ENCODE assay signal across 1 cellular context in genomic region chr2:152335851-152336102, GRCh38.
TF ChIP-seq lines count a peak whose summit lies in the region.

No MANE protein-coding gene starts in this region.

TF ChIP-seq in HepG2, 621 proteins besides CTCF, POLR2A, EP300 and RAD21 (continued from another document):
- 0 out of 2 replicates have a peak, but pooled peaks have one; percentile 10 for TF ChIP-seq MAZ (IDR thresholded peaks at IDR 0.05; ENCODE audit: borderline replicate concordance, low read depth, low read length)
- TF ChIP-seq MAZ (CRISPR knock-in tag; IDR thresholded peaks at IDR 0.05; ENCODE audit: low read depth) = no peak
- 0 out of 2 replicates have a peak, but pooled peaks have one; percentile 2 for TF ChIP-seq AFF4 (CRISPR knock-in tag; IDR thresholded peaks at IDR 0.05)
- TF ChIP-seq AGO2 (optimal IDR thresholded peaks at IDR 0.05; ENCODE audit: low read depth, low read length) = peak; percentile 70
- no peak for TF ChIP-seq HINFP (CRISPR knock-in tag; IDR thresholded peaks at IDR 0.05; ENCODE audit: low read depth)
- peak; percentile 40 for TF ChIP-seq MAX (IDR thresholded peaks at IDR 0.05)
- TF ChIP-seq ZNF841 (CRISPR knock-in tag; IDR thresholded peaks at IDR 0.05; ENCODE audit: borderline replicate concordance) = no peak
- TF ChIP-seq ZFAT (CRISPR knock-in tag; conservative IDR thresholded peaks at IDR 0.05) = no peak
- TF ChIP-seq ZNF775 (CRISPR knock-in tag; IDR thresholded peaks at IDR 0.05; ENCODE audit: borderline replicate concordance) = no peak
- 0 out of 2 replicates have a peak, but pooled peaks have one; percentile 83 for TF ChIP-seq ZNF850 (CRISPR knock-in tag; conservative IDR thresholded peaks at IDR 0.05)
- TF ChIP-seq TRIM22 (IDR thresholded peaks at IDR 0.05) = no peak
- TF ChIP-seq ASH2L (IDR thresholded peaks at IDR 0.05; ENCODE audit: insufficient read length, low read depth, low read length) = peak; percentile 18
- TF ChIP-seq HNF1B (CRISPR knock-in tag; IDR thresholded peaks at IDR 0.05) = peak; percentile 3; the same call in 1 of the 2 replicates
- TF ChIP-seq ZBTB33 (CRISPR knock-in tag; IDR thresholded peaks at IDR 0.05) = no peak
- TF ChIP-seq PHB2 (IDR thresholded peaks at IDR 0.05; ENCODE audit: partially characterized antibody) = no peak
- TF ChIP-seq PATZ1 (CRISPR knock-in tag; IDR thresholded peaks at IDR 0.05) = peak; percentile 54; the same call in 1 of the 2 replicates
- no peak for TF ChIP-seq ZNF180 (CRISPR knock-in tag; IDR thresholded peaks at IDR 0.05; ENCODE audit: borderline replicate concordance, low read depth)
- 0 out of 2 replicates have a peak, but pooled peaks have one; percentile 49 for TF ChIP-seq ZFP41 (CRISPR knock-in tag; IDR thresholded peaks at IDR 0.05; ENCODE audit: borderline replicate concordance)
- no peak for TF ChIP-seq CAMTA2 (CRISPR knock-in tag; IDR thresholded peaks at IDR 0.05; ENCODE audit: borderline replicate concordance)
- no peak for TF ChIP-seq ZNF607 (CRISPR knock-in tag; IDR thresholded peaks at IDR 0.05; ENCODE audit: borderline replicate concordance)
